8 cellular contexts compared by ENCODE assay signal in the genomic region with DNA sequence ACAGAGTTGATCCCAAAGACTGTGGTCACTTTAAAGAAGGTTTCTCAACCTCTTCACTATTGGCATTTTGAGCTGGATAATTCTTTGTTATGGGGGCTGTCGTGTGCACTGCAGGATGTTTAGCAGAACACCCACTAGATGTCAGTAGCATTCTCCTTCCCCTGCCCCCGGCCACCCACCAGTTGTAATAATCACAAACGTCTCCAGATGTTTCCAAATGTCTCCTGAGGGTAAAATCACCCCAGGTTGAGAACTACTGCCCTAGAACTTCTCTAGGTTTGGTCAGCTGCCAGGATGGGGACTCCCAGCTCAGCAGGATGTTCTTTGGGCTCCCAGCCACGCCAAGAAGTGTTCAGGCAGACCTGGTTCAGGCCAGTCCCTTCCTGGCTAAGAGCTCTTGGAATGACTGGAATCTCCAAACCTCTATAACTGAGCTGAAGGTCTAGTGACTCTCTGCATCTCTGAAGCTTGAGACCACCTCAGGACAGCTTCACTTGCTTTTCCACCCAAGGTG. TPM values are rescaled to one million over a fixed set of nuclear protein-coding genes. Genes with fewer than 3 reads are reported as not detected.
DNase-seq lines count a peak whose midpoint lies in the region; ATAC-seq, FAIRE-seq and TF ChIP-seq lines count a peak whose summit lies in the region.

No MANE protein-coding gene starts in this region.

- H3K4me3 Mint-ChIP-seq in central memory CD8-positive, alpha-beta T cell, result no peak overlapping the region

- H3K4me3 ChIP-seq in Peyer's patch, result no peak overlapping the region

- peak; percentile 58 for ATAC-seq in central memory CD8-positive, alpha-beta T cell (replicated peaks; ENCODE audit: extremely low read depth, poor library complexity, severe bottlenecking)
- no peak for ATAC-seq in HG02678 (IDR thresholded peaks at IDR 0.05; ENCODE audit: unreplicated experiment)

- no peak overlapping the region for H3K27ac Mint-ChIP-seq in central memory CD8-positive, alpha-beta T cell (ENCODE audit: low read depth)

- TF ChIP-seq CTCF in Peyer's patch (IDR thresholded peaks at IDR 0.05), result peak in 4 of 6 experiments; percentile 31 to 38 (median 32)

- DNase-seq in AG08395 (ENCODE audit: low spot score) (peak; percentile 48), GM19239 (ENCODE audit: insufficient read length, low spot score) (no peak), Peyer's patch (peak in 1 of 3 donors; percentile 36), lung microvascular endothelial cell (ENCODE audit: low read depth in 2 of 2) (peak; percentile 51 to 68), NCI-H526 treated with DMSO at 0.1 percent for 48 hours (lab: John Stamatoyannopoulos, UW) (no peak), iPS-NIHi7 (ENCODE audit: extremely low spot score) (no peak)
- no peak for DNase-seq in central memory CD8-positive, alpha-beta T cell (ENCODE audit: low spot score in 2 of 2)

- TF ChIP-seq POLR2A in Peyer's patch (IDR thresholded peaks at IDR 0.05), result no peak

- H3K9me3 ChIP-seq in Peyer's patch, result no peaks in the 10 kb centered on the region

- H3K4me1 Mint-ChIP-seq in central memory CD8-positive, alpha-beta T cell, result peaks cover 4% of the 10 kb centered on the region

- no peaks in the 10 kb centered on the region for H3K27me3 Mint-ChIP-seq in central memory CD8-positive, alpha-beta T cell

- no peaks in the 10 kb centered on the region for H3K36me3 Mint-ChIP-seq in central memory CD8-positive, alpha-beta T cell (ENCODE audit: insufficient read depth)

- no peaks in the 10 kb centered on the region for H3K9me3 Mint-ChIP-seq in central memory CD8-positive, alpha-beta T cell

- peak; percentile 76 for FAIRE-seq in GM19239 (lab: Jason Lieb, UNC)

- H3K4me1 ChIP-seq in Peyer's patch, result no peaks in the 10 kb centered on the region

- no peaks in the 10 kb centered on the region for H3K27me3 ChIP-seq in Peyer's patch

- H3K27ac ChIP-seq in Peyer's patch, result no peak overlapping the region

- H3K36me3 ChIP-seq in Peyer's patch, result no peaks in the 10 kb centered on the region

RNA-seq across cellular contexts. Expression of a gene that starts 12.5 kb away (rescaled TPM):
- 1 to 10 TPM in 3 of 4 donors, under 1 TPM in 1; 0.70 to 3.3 (median 2.4) TPM for total RNA-seq in Peyer's patch
- total RNA-seq in lung microvascular endothelial cell, result 36.0 and 70.2 TPM in 2 replicates

RNA-seq across cellular contexts. Expression of a gene that starts 15.1 kb away (rescaled TPM):
- total RNA-seq in Peyer's patch, result 10 to 100 TPM; 11.0 to 34.4 (median 19.8) TPM
- total RNA-seq in lung microvascular endothelial cell, result 2.4 and 3.9 TPM in 2 replicates

RNA-seq across cellular contexts. Expression of a gene that starts 37.9 kb away (rescaled TPM):
- total RNA-seq in Peyer's patch, result 100 to 1,000 TPM in 1 of 4 donors, 10 to 100 TPM in 3; 73.4 to 105 (median 83.5) TPM
- total RNA-seq in lung microvascular endothelial cell, result 6.3 and 28.5 TPM in 2 replicates

RNA-seq across cellular contexts. Expression of a gene that starts 39.9 kb away (rescaled TPM):
- total RNA-seq in Peyer's patch, result 100 to 1,000 TPM in 1 of 4 donors, 10 to 100 TPM in 3; 49.6 to 116 (median 68.8) TPM
- total RNA-seq in lung microvascular endothelial cell, result 183 and 219 TPM in 2 replicates

RNA-seq across cellular contexts. Expression of a gene that starts 47.2 kb away (rescaled TPM):
- not detected for total RNA-seq in Peyer's patch
- total RNA-seq in lung microvascular endothelial cell, result not detected in 2 replicates

Comparison
In these comparisons a context has a peak if more than half of its experiments do, and no peak if none do; other contexts are left out.
1. DNase-seq: peak in AG08395 (single experiment) and lung microvascular endothelial cell (2 of 2); none in GM19239 (single experiment), central memory CD8-positive, alpha-beta T cell (0 of 2), NCI-H526 treated with DMSO at 0.1 percent for 48 hours (single experiment) and iPS-NIHi7 (single experiment).